In genomic region chr1:235068155-235069121, GRCh38 we compare ENCODE assay signal across 2 cellular contexts.
TF ChIP-seq lines count a peak whose summit lies in the region.

No MANE protein-coding gene starts in this region.

TF ChIP-seq in K562, 482 proteins besides CTCF, POLR2A, EP300 and RAD21 (continued from another document and continues in another):
- TF ChIP-seq ZNF639 (CRISPR knock-in tag; conservative IDR thresholded peaks at IDR 0.05 in 1 of 2, IDR thresholded peaks at IDR 0.05 in 1 of 2) (0 out of 4 replicates have a peak, but pooled peaks of 1 of the 2 experiments have one; percentile 21), KHSRP (IDR thresholded peaks at IDR 0.05) (no peak), MEIS2 (IDR thresholded peaks at IDR 0.05; ENCODE audit: partially characterized antibody) (peak; percentile 19), NR2C2 (CRISPR knock-in tag; IDR thresholded peaks at IDR 0.05) (no peak), NR2C2 (tag; IDR thresholded peaks at IDR 0.05) (peak; percentile 64), FOXA1 (IDR thresholded peaks at IDR 0.05; ENCODE audit: borderline replicate concordance) (peak; percentile 72; the same call in 1 of the 2 replicates), SREBF2 (CRISPR knock-in tag; IDR thresholded peaks at IDR 0.05) (no peak), ZNF197 (CRISPR knock-in tag; IDR thresholded peaks at IDR 0.05; ENCODE audit: low read depth) (no peak), NEUROD1 (IDR thresholded peaks at IDR 0.05; ENCODE audit: borderline replicate concordance, low read depth, low read length, partially characterized antibody) (no peak), BCL6 (CRISPR knock-in tag; IDR thresholded peaks at IDR 0.05) (no peak), STAG1 (CRISPR knock-in tag; IDR thresholded peaks at IDR 0.05; ENCODE audit: borderline replicate concordance) (0 out of 2 replicates have a peak, but pooled peaks have one; percentile 6), MBD1 (CRISPR knock-in tag; IDR thresholded peaks at IDR 0.05) (no peak), ZNF212 (CRISPR knock-in tag; IDR thresholded peaks at IDR 0.05) (no peak), TRIM24 (IDR thresholded peaks at IDR 0.05) (no peak), NR2C1 (IDR thresholded peaks at IDR 0.05) (no peak), NR2C1 (tag; IDR thresholded peaks at IDR 0.05) (peak; percentile 63; the same call in 1 of the 2 replicates), FOXK2 (conservative IDR thresholded peaks at IDR 0.05 in 1 of 2, IDR thresholded peaks at IDR 0.05 in 1 of 2; ENCODE audit: low read depth in 2 of 2) (peak in 1 of 2 experiments; percentile 73; a peak in 3 of 4 replicates), DLX4 (CRISPR knock-in tag; IDR thresholded peaks at IDR 0.05) (no peak), USF1 (CRISPR knock-in tag; IDR thresholded peaks at IDR 0.05) (0 out of 2 replicates have a peak, but pooled peaks have one; percentile 12), MLX (CRISPR knock-in tag; conservative IDR thresholded peaks at IDR 0.05) (no peak), NELFE (IDR thresholded peaks at IDR 0.05; ENCODE audit: insufficient read depth, insufficient read length) (no peak), SRSF7 (optimal IDR thresholded peaks at IDR 0.05; ENCODE audit: low read depth, low read length) (no peak), SIN3B (IDR thresholded peaks at IDR 0.05; ENCODE audit: low read depth) (no peak), FOXP1 (CRISPR knock-in tag; IDR thresholded peaks at IDR 0.05) (0 out of 2 replicates have a peak, but pooled peaks have one; percentile 39), RUNX1 (IDR thresholded peaks at IDR 0.05; ENCODE audit: low read depth) (no peak), JUN (IDR thresholded peaks at IDR 0.05; ENCODE audit: borderline replicate concordance, low read depth, low read length) (peak; percentile 53; the same call in 1 of the 2 replicates), JUN (CRISPR knock-in tag; IDR thresholded peaks at IDR 0.05; ENCODE audit: borderline replicate concordance) (no peak), ZNF395 (CRISPR knock-in tag; IDR thresholded peaks at IDR 0.05) (no peak), FOXA3 (CRISPR knock-in tag; conservative IDR thresholded peaks at IDR 0.05 in 1 of 2, IDR thresholded peaks at IDR 0.05 in 1 of 2) (peak; percentile 88 to 95), NCOA1 (IDR thresholded peaks at IDR 0.05; ENCODE audit: low read depth) (no peak), SMARCA4 (IDR thresholded peaks at IDR 0.05) (peak; percentile 42; the same call in 1 of the 2 replicates), ZEB2 (IDR thresholded peaks at IDR 0.05) (peak; percentile 76), NFATC3 (IDR thresholded peaks at IDR 0.05) (no peak)

TF ChIP-seq in HepG2, 621 proteins besides CTCF, POLR2A, EP300 and RAD21 (continued from another document and continues in another):
- TF ChIP-seq PREB (CRISPR knock-in tag; IDR thresholded peaks at IDR 0.05): no peak
- no peak for TF ChIP-seq CC2D1A (CRISPR knock-in tag; IDR thresholded peaks at IDR 0.05)
- no peak for TF ChIP-seq GPN1 (CRISPR knock-in tag; IDR thresholded peaks at IDR 0.05; ENCODE audit: borderline replicate concordance)
- no peak for TF ChIP-seq ZBTB39 (CRISPR knock-in tag; IDR thresholded peaks at IDR 0.05)
- TF ChIP-seq FOSL1 (CRISPR knock-in tag; IDR thresholded peaks at IDR 0.05; ENCODE audit: borderline replicate concordance): no peak; the same call in 1 of the 2 replicates
- no peak for TF ChIP-seq ZNF513 (CRISPR knock-in tag; conservative IDR thresholded peaks at IDR 0.05)
- TF ChIP-seq ZNF282 (IDR thresholded peaks at IDR 0.05; ENCODE audit: partially characterized antibody): no peak
- TF ChIP-seq ZGPAT (CRISPR knock-in tag; IDR thresholded peaks at IDR 0.05): peak; percentile 70
- no peak; the same call in 1 of the 2 replicates for TF ChIP-seq GATAD1 (CRISPR knock-in tag; IDR thresholded peaks at IDR 0.05)
- TF ChIP-seq FIP1L1 (IDR thresholded peaks at IDR 0.05; ENCODE audit: borderline replicate concordance, insufficient read depth, low read depth, low read length): no peak
- TF ChIP-seq KDM5B (CRISPR knock-in tag; IDR thresholded peaks at IDR 0.05; ENCODE audit: borderline replicate concordance): peak; percentile 78; the same call in 1 of the 2 replicates
- TF ChIP-seq ZNF546 (CRISPR knock-in tag; conservative IDR thresholded peaks at IDR 0.05): no peak
- TF ChIP-seq ATF1 (CRISPR knock-in tag; IDR thresholded peaks at IDR 0.05): no peak
- TF ChIP-seq NFIB (CRISPR knock-in tag; IDR thresholded peaks at IDR 0.05; ENCODE audit: borderline replicate concordance): peak; percentile 71; the same call in 1 of the 2 replicates
- TF ChIP-seq ZMAT3 (CRISPR knock-in tag; conservative IDR thresholded peaks at IDR 0.05): peak; percentile 50; the same call in 1 of the 2 replicates
- peak; percentile 66; the same call in 1 of the 2 replicates for TF ChIP-seq HNRNPL (IDR thresholded peaks at IDR 0.05; ENCODE audit: low read depth, low read length)
- TF ChIP-seq HHEX (CRISPR knock-in tag; IDR thresholded peaks at IDR 0.05): peak; percentile 61
- no peak for TF ChIP-seq JUN (CRISPR knock-in tag; IDR thresholded peaks at IDR 0.05)
- no peak for TF ChIP-seq ZBTB40 (IDR thresholded peaks at IDR 0.05)
- no peak for TF ChIP-seq ZBTB40 (CRISPR knock-in tag; IDR thresholded peaks at IDR 0.05)
- TF ChIP-seq PATZ1 (CRISPR knock-in tag; IDR thresholded peaks at IDR 0.05): peak; percentile 76
- no peak for TF ChIP-seq ZSCAN29 (CRISPR knock-in tag; conservative IDR thresholded peaks at IDR 0.05)
- peak; percentile 62; the same call in 1 of the 2 replicates for TF ChIP-seq KMT2B (CRISPR knock-in tag; IDR thresholded peaks at IDR 0.05)
- peak; percentile 79; the same call in 1 of the 2 replicates for TF ChIP-seq ZBTB20 (CRISPR knock-in tag; IDR thresholded peaks at IDR 0.05; ENCODE audit: borderline replicate concordance, low read depth)
- TF ChIP-seq ATRX (CRISPR knock-in tag; IDR thresholded peaks at IDR 0.05; ENCODE audit: borderline replicate concordance): no peak
